Comparison of ENCODE assay signal across 15 cellular contexts in genomic region chr2:67782443-67782842, GRCh38.
A peak's percentile ranks its signal among the peaks of the same experiment; 100 is the strongest.
DNase-seq lines count a peak whose midpoint lies in the region; ATAC-seq, FAIRE-seq and TF ChIP-seq lines count a peak whose summit lies in the region.
"Had no signal": no experiment of that assay in that cellular context is flagged by ENCODE, and none has a peak within 500 bp of the region (broad histone marks: within the 10 kb centered on the region; RNA-seq: fewer than 3 reads in every experiment).

No MANE protein-coding gene starts in this region.

- H3K4me1 ChIP-seq in HEK293 (ENCODE audit: control insufficient read depth, insufficient read depth, low read length) (no peaks in the 10 kb centered on the region), left lung (no peaks in the 10 kb centered on the region), upper lobe of right lung (no peaks in the 10 kb centered on the region)
- H3K4me1 ChIP-seq: adrenal gland had no signal

- H3K9me3 ChIP-seq in HEK293 (ENCODE audit: control insufficient read depth, insufficient read depth, low read depth, low read length) (no peaks in the 10 kb centered on the region), left lung (no peaks in the 10 kb centered on the region), upper lobe of right lung (no peaks in the 10 kb centered on the region)
- H3K9me3 ChIP-seq: adrenal gland had no signal

- intact Hi-C loops in left lung (cut with DNase I) = no loop called here
- intact Hi-C loops in upper lobe of right lung (cut with DNase I) = no loop called here

- no peak overlapping the region for H3K27ac ChIP-seq in HEK293 (ENCODE audit: extremely low read depth, low read depth, low read length)
- no peak overlapping the region for H3K27ac ChIP-seq in left lung
- no peak overlapping the region for H3K27ac ChIP-seq in upper lobe of right lung
- H3K27ac ChIP-seq: adrenal gland had no signal

- peak; percentile 25 for ATAC-seq in left lung
- ATAC-seq in upper lobe of right lung = peak; percentile 42
- no peak for ATAC-seq in HG02840 (IDR thresholded peaks at IDR 0.05; ENCODE audit: low FRiP score, unreplicated experiment)
- ATAC-seq: CD8-positive, alpha-beta T cell; left lobe of liver; naive thymus-derived CD4-positive, alpha-beta T cell had no signal

- H3K4me3 ChIP-seq in HEK293 (ENCODE audit: low read depth, low read length) (no peak overlapping the region), bronchial epithelial cell (ENCODE audit: low read depth, low read length) (no peak overlapping the region), left lung (no peak overlapping the region), upper lobe of right lung (no peak overlapping the region)
- H3K4me3 ChIP-seq: adrenal gland had no signal

- TF ChIP-seq CTCF in HEK293 (tag by site-specific recombination; IDR thresholded peaks at IDR 0.05) (no peak), bronchial epithelial cell (IDR thresholded peaks at IDR 0.05; ENCODE audit: insufficient read depth, low read length, severe bottlenecking) (no peak), left lung (IDR thresholded peaks at IDR 0.05) (no peak), upper lobe of right lung (IDR thresholded peaks at IDR 0.05) (no peak), GM20000 (IDR thresholded peaks at IDR 0.05; ENCODE audit: extremely low read depth, missing control alignments) (no peak)

- POLR2A ChIA-PET in HEK293 (lab: Yijun Ruan, JAX) = no interaction called here

- CTCF ChIA-PET in HEK293 (lab: Yijun Ruan, JAX) = interaction anchor here (0.6 kb wide), 1 partner anchor 16 kb away, joined by 4 read pairs; no protein-coding TSS in a partner anchor

- no peaks in the 10 kb centered on the region for H3K36me3 ChIP-seq in HEK293 (ENCODE audit: control insufficient read depth in 2 of 2, insufficient read depth in 1 of 2, low read length in 2 of 2)
- H3K36me3 ChIP-seq in bronchial epithelial cell (ENCODE audit: control insufficient read depth, insufficient read depth, low read length) = no peaks in the 10 kb centered on the region
- no peaks in the 10 kb centered on the region for H3K36me3 ChIP-seq in left lung
- no peaks in the 10 kb centered on the region for H3K36me3 ChIP-seq in upper lobe of right lung
- H3K36me3 ChIP-seq: adrenal gland had no signal

- DNase-seq in bronchial epithelial cell (ENCODE audit: low read depth) (no peak), left lung (no peak), upper lobe of right lung (no peak), GM20000 (ENCODE audit: low spot score) (no peak), NCI-H82 (lab: John Stamatoyannopoulos, UW) (no peak)
- DNase-seq: CD8-positive, alpha-beta T cell; naive thymus-derived CD4-positive, alpha-beta T cell; NCI-H1417; NCI-H226; stimulated activated CD4-positive, alpha-beta T cell treated with anti-CD3 and anti-CD28 coated beads, Interleukin-4, amount 100 ng/mL, for 24 hours had no signal

- H3K27me3 ChIP-seq in bronchial epithelial cell (ENCODE audit: control insufficient read depth, insufficient read depth, low read length) = peaks cover 2% of the 10 kb centered on the region
- no peaks in the 10 kb centered on the region for H3K27me3 ChIP-seq in left lung
- no peaks in the 10 kb centered on the region for H3K27me3 ChIP-seq in upper lobe of right lung
- H3K27me3 ChIP-seq: adrenal gland had no signal

- FAIRE-seq in bronchial epithelial cell (lab: Jason Lieb, UNC) = peak; percentile 43
- FAIRE-seq: urothelium cell line had no signal

TF ChIP-seq in HEK293, 187 proteins besides CTCF, POLR2A, EP300 and RAD21:
- TF ChIP-seq ZNF23 (tag by site-specific recombination; IDR thresholded peaks at IDR 0.05; ENCODE audit: borderline replicate concordance) (no peak), ZNF335 (tag by site-specific recombination; conservative IDR thresholded peaks at IDR 0.05) (0 out of 2 replicates have a peak, but pooled peaks have one; percentile 12), ATF2 (tag by site-specific recombination; IDR thresholded peaks at IDR 0.05; ENCODE audit: low read depth) (0 out of 2 replicates have a peak, but pooled peaks have one; percentile 39), ZBTB44 (tag by site-specific recombination; IDR thresholded peaks at IDR 0.05) (no peak), HOXD13 (CRISPR knock-in tag; IDR thresholded peaks at IDR 0.05; ENCODE audit: borderline replicate concordance) (no peak)
